Comparison of ENCODE assay signal across 9 cellular contexts in genomic region chr1:9078035-9078948, GRCh38.
A peak's percentile ranks its signal among the peaks of the same experiment; 100 is the strongest.
DNase-seq lines count a peak whose midpoint lies in the region; ATAC-seq and TF ChIP-seq lines count a peak whose summit lies in the region.
"Had no signal": no experiment of that assay in that cellular context is flagged by ENCODE, and none has a peak within 500 bp of the region (broad histone marks: within the 10 kb centered on the region; RNA-seq: fewer than 3 reads in every experiment).

No MANE protein-coding gene starts in this region.

- H3K4me3 ChIP-seq in GM06990 (replicated peaks; ENCODE audit: low read depth, low read length): no peak overlapping the region
- H3K4me3 ChIP-seq in SU-DHL-6 (ENCODE audit: insufficient read depth, low read length, poor library complexity, severe bottlenecking): no peak overlapping the region

- no peaks in the 10 kb centered on the region for H3K9me2 ChIP-seq in SU-DHL-6 (replicated peaks; ENCODE audit: insufficient read depth, low read length)

- H3K27ac ChIP-seq in SU-DHL-6 (ENCODE audit: low read depth, low read length): peak overlapping the region; percentile 82

- H3K36me3 ChIP-seq in GM06990 (ENCODE audit: control insufficient read depth, insufficient read depth, low read length) (no peaks in the 10 kb centered on the region), SU-DHL-6 (ENCODE audit: low read length) (no peaks in the 10 kb centered on the region)

- TF ChIP-seq CTCF in GM06990 (IDR thresholded peaks at IDR 0.05; ENCODE audit: insufficient read depth, low read length, poor library complexity, severe bottlenecking) (no peak), SU-DHL-6 (IDR thresholded peaks at IDR 0.05; ENCODE audit: insufficient read depth, low read length, poor library complexity, severe bottlenecking) (no peak)

- H3K9me3 ChIP-seq in SU-DHL-6 (ENCODE audit: insufficient read depth, low read length): no peaks in the 10 kb centered on the region

- DNase-seq in GM06990 (ENCODE audit: extremely low read depth, insufficient read length): peak; percentile 46
- peak; percentile 66 for DNase-seq in kidney tubule cell (ENCODE audit: low spot score)
- no peak for DNase-seq in iPS-NIHi7 (ENCODE audit: extremely low spot score)
- no peak for DNase-seq in NCI-H446 treated with DMSO at 0.1 percent for 48 hours (lab: John Stamatoyannopoulos, UW)
- no peak for DNase-seq in amygdala (lab: John Stamatoyannopoulos, UW)
- DNase-seq: NCI-H1694 had no signal

- H3K27me3 ChIP-seq in GM06990 (replicated peaks; ENCODE audit: control insufficient read depth, insufficient read depth, low read length): no peaks in the 10 kb centered on the region
- H3K27me3 ChIP-seq in SU-DHL-6 (ENCODE audit: low read length): no peaks in the 10 kb centered on the region

- no peak overlapping the region for H3K9ac ChIP-seq in SU-DHL-6 (ENCODE audit: low read length)

- ATAC-seq in HG02610 (IDR thresholded peaks at IDR 0.05; ENCODE audit: unreplicated experiment) (peak; percentile 40), GM21360 (IDR thresholded peaks at IDR 0.05; ENCODE audit: unreplicated experiment) (no peak)

- H3K4me2 ChIP-seq in SU-DHL-6 (ENCODE audit: low read depth, low read length, poor library complexity, severe bottlenecking): peak overlapping the region; percentile 7

- no peaks in the 10 kb centered on the region for H4K20me1 ChIP-seq in SU-DHL-6 (ENCODE audit: low read depth, low read length)

- H3K79me2 ChIP-seq in SU-DHL-6 (ENCODE audit: insufficient read depth, low read length): no peaks in the 10 kb centered on the region

- H3F3A ChIP-seq in SU-DHL-6 (ENCODE audit: insufficient read depth): peaks cover 15% of the 10 kb centered on the region; the same call in 1 of the 2 replicates

- no peak overlapping the region for H2AFZ ChIP-seq in SU-DHL-6 (ENCODE audit: low read depth, low read length, severe bottlenecking)

Comparison
In these comparisons a context has a peak if more than half of its experiments do, and no peak if none do; other contexts are left out.
1. DNase-seq: peak in GM06990 (single experiment) and kidney tubule cell (single experiment); none in iPS-NIHi7 (single experiment), NCI-H446 treated with DMSO at 0.1 percent for 48 hours (single experiment) and amygdala (0 of 56).